In the genomic region with DNA sequence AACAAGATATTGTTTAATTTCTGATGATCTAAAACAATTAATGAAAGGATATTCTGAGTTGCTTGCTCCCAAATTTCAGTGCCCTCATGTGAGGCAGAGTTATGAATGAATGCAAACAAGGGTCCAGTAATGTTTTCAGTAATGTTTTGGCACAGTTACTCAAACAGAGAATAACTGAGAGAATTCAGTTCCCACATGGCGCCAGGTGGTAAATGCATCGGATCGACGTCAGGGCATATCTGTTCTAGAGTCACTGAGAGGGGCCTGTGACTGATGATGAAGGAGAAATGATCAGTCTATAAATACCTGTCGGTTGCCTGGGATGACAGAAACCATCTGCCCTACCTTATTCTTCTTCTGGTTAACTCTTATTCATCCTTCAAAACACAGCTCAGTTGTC, we compare ENCODE assay signal across 19 cellular contexts.
"Had no signal": no experiment of that assay in that cellular context is flagged by ENCODE, and none has a peak within 500 bp of the region (broad histone marks: within the 10 kb centered on the region; RNA-seq: fewer than 3 reads in every experiment).

No MANE protein-coding gene starts in this region.

- H3K27me3 Mint-ChIP-seq: activated CD4-positive, alpha-beta T cell treated with anti-CD3 and anti-CD28 coated beads, Interleukin-2, amount 10 ng/mL, durations not matched to agents 7 days and 5 days; activated naive CD8-positive, alpha-beta T cell treated with anti-CD3 and anti-CD28 coated beads, Interleukin-2, amount 10 ng/mL, durations not matched to agents 7 days and 5 days; dendritic cell treated with granulocyte-macrophage colony-stimulating factor and Interleukin-4, amounts not matched to agents 40 ng/mL and 50 ng/mL, for 4 days; effector memory CD8-positive, alpha-beta T cell had no signal

- H3K36me3 ChIP-seq: right atrium auricular region, tibial nerve, vagina had no signal

- H3K9me3 Mint-ChIP-seq: activated CD4-positive, alpha-beta T cell treated with anti-CD3 and anti-CD28 coated beads, Interleukin-2, amount 10 ng/mL, durations not matched to agents 7 days and 5 days; activated naive CD8-positive, alpha-beta T cell treated with anti-CD3 and anti-CD28 coated beads, Interleukin-2, amount 10 ng/mL, durations not matched to agents 7 days and 5 days; dendritic cell treated with granulocyte-macrophage colony-stimulating factor and Interleukin-4, amounts not matched to agents 40 ng/mL and 50 ng/mL, for 4 days; WTC11 had no signal

- H3K4me1 ChIP-seq: foreskin keratinocyte, right atrium auricular region, tibial nerve, vagina had no signal

- ATAC-seq: effector memory CD8-positive, alpha-beta T cell; foreskin keratinocyte; left ventricle myocardium superior; natural killer cell; stimulated activated memory B cell treated with anti-CD40 and anti-IgM and Interleukin-4, amounts not matched to agents 10 μg/mL and 1 μg/mL and 100 μg/mL, for 72 hours had no signal

- H3K9me3 ChIP-seq: right atrium auricular region, tibial nerve, vagina had no signal

- H3K36me3 Mint-ChIP-seq: activated naive CD8-positive, alpha-beta T cell treated with anti-CD3 and anti-CD28 coated beads, Interleukin-2, amount 10 ng/mL, durations not matched to agents 7 days and 5 days; natural killer cell; stimulated activated memory B cell treated with anti-CD40 and anti-IgM and Interleukin-4, amounts not matched to agents 10 μg/mL and 1 μg/mL and 100 μg/mL, for 72 hours; WTC11 had no signal

- H3K27ac Mint-ChIP-seq: activated CD4-positive, alpha-beta T cell treated with anti-CD3 and anti-CD28 coated beads, Interleukin-2, amount 10 ng/mL, durations not matched to agents 7 days and 5 days; activated naive CD8-positive, alpha-beta T cell treated with anti-CD3 and anti-CD28 coated beads, Interleukin-2, amount 10 ng/mL, durations not matched to agents 7 days and 5 days; dendritic cell treated with granulocyte-macrophage colony-stimulating factor and Interleukin-4, amounts not matched to agents 40 ng/mL and 50 ng/mL, for 4 days; effector memory CD8-positive, alpha-beta T cell; natural killer cell; stimulated activated memory B cell treated with anti-CD40 and anti-IgM and Interleukin-4, amounts not matched to agents 10 μg/mL and 1 μg/mL and 100 μg/mL, for 72 hours; WTC11 had no signal

- H3K4me1 Mint-ChIP-seq: activated CD4-positive, alpha-beta T cell treated with anti-CD3 and anti-CD28 coated beads, Interleukin-2, amount 10 ng/mL, durations not matched to agents 7 days and 5 days; activated naive CD8-positive, alpha-beta T cell treated with anti-CD3 and anti-CD28 coated beads, Interleukin-2, amount 10 ng/mL, durations not matched to agents 7 days and 5 days; stimulated activated memory B cell treated with anti-CD40 and anti-IgM and Interleukin-4, amounts not matched to agents 10 μg/mL and 1 μg/mL and 100 μg/mL, for 72 hours had no signal

- DNase-seq: activated CD4-positive, alpha-beta T cell treated with anti-CD3 and anti-CD28 coated beads, Interleukin-2, amount 10 ng/mL, durations not matched to agents 7 days and 5 days; activated CD8-positive, alpha-beta memory T cell treated with anti-CD3 and anti-CD28 coated beads, Interleukin-2, amount 50 U/mL, for 48 hours; activated naive CD8-positive, alpha-beta T cell treated with anti-CD3 and anti-CD28 coated beads, Interleukin-2, amount 10 ng/mL, durations not matched to agents 7 days and 5 days; anterior cingulate cortex; effector memory CD8-positive, alpha-beta T cell; foreskin keratinocyte; kidney glomerular epithelial cell; left ventricle myocardium superior; mesenchymal stem cell; natural killer cell; posterior cingulate gyrus; stimulated activated CD4-positive, alpha-beta T cell treated with anti-CD3 and anti-CD28 coated beads, Interleukin-2, amount 100 ng/mL, for 48 hours; substantia nigra had no signal

- H3K4me3 Mint-ChIP-seq: activated CD4-positive, alpha-beta T cell treated with anti-CD3 and anti-CD28 coated beads, Interleukin-2, amount 10 ng/mL, durations not matched to agents 7 days and 5 days; activated naive CD8-positive, alpha-beta T cell treated with anti-CD3 and anti-CD28 coated beads, Interleukin-2, amount 10 ng/mL, durations not matched to agents 7 days and 5 days; dendritic cell treated with granulocyte-macrophage colony-stimulating factor and Interleukin-4, amounts not matched to agents 40 ng/mL and 50 ng/mL, for 4 days; effector memory CD8-positive, alpha-beta T cell; natural killer cell; stimulated activated memory B cell treated with anti-CD40 and anti-IgM and Interleukin-4, amounts not matched to agents 10 μg/mL and 1 μg/mL and 100 μg/mL, for 72 hours; WTC11 had no signal

- H3K4me3 ChIP-seq: right atrium auricular region, tibial nerve, vagina had no signal

- H3K27me3 ChIP-seq: right atrium auricular region, tibial nerve, vagina had no signal

- H3K27ac ChIP-seq: foreskin keratinocyte, right atrium auricular region, tibial nerve, vagina had no signal
